ENCODE assay signal across 9 cellular contexts in the genomic region with DNA sequence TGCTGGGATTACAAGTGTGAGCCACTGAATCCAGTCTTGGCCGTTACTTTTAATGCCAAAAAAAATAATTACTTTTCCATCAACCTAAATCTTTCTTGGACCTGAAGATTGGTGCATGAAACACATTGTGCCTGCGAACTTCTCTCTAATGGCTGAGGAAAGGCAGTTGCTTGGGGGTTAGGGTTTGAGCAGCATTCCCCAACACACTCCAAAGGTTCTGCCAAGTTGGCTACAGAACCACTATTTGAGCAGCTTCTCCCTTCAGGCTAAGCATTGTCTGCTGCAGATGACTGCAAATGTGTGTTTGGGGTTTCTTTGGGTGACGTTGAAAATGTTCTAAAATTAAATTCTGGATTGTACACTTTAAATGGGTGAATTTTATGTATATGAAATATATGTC. TPM values are rescaled to one million over a fixed set of nuclear protein-coding genes. Genes with fewer than 3 reads are reported as not detected.
"Had no signal": no experiment of that assay in that cellular context is flagged by ENCODE, and none has a peak within 500 bp of the region (broad histone marks: within the 10 kb centered on the region; RNA-seq: fewer than 3 reads in every experiment).

No MANE protein-coding gene starts in this region.

- FAIRE-seq: H54 had no signal

- H3K4me2 ChIP-seq: KMS-11 had no signal

- H3K9ac ChIP-seq: KMS-11 had no signal

- H3K4me3 Mint-ChIP-seq: H9 had no signal

- DNase-seq: GOT3, H9, HCEC 1CT, IMR-90, KBM-7 had no signal

- H3K27ac ChIP-seq: HL-60, KMS-11 had no signal

RNA-seq across cellular contexts. Expression of a gene that starts 6.3 kb away (rescaled TPM):
- total RNA-seq: HT1080, IMR-90 had no signal
- polyA plus RNA-seq: IMR-90 had no signal

RNA-seq across cellular contexts. Expression of a gene that starts 36.0 kb away (rescaled TPM):
- total RNA-seq: H9, HT1080, IMR-90 had no signal
